16 cellular contexts compared by ENCODE assay signal in the genomic region with DNA sequence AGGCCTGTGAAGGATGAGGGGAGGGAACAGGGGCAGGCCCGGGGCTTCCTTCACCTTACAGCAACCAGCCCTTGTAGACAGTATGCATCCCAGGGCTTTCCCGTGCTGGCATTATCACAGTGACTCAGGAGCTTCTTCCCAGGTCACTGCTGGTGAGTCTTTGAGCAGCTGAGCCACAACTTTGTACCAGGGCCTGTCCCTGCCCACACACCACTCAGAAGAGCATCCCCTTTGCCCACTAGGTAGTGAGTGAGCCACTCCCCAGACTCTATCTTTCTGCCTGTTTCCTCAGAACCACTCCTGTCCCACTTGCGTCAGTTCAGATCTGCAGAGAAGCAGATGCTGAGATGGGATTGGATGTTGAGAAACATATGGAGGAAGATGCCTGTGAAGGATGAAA.
DNase-seq lines count a peak whose midpoint lies in the region; ATAC-seq and TF ChIP-seq lines count a peak whose summit lies in the region.
"Had no signal": no experiment of that assay in that cellular context is flagged by ENCODE, and none has a peak within 500 bp of the region (broad histone marks: within the 10 kb centered on the region; RNA-seq: fewer than 3 reads in every experiment).

No MANE protein-coding gene starts in this region.

- H3K27ac Mint-ChIP-seq in activated naive CD4-positive, alpha-beta T cell treated with anti-CD3 and anti-CD28 coated beads, Interleukin-2, amount 10 ng/mL, durations not matched to agents 7 days and 5 days: peak overlapping the region; percentile 93
- H3K27ac Mint-ChIP-seq in T-cell: peak overlapping the region; percentile 93 to 95
- H3K27ac Mint-ChIP-seq in effector memory CD8-positive, alpha-beta T cell: peak overlapping the region; percentile 91 to 98
- H3K27ac Mint-ChIP-seq: neural progenitor cell had no signal

- intact Hi-C loops in tibial artery (cut with DNase I; ENCODE audit: low total_unique reads): no loop called here

- H3K27me3 Mint-ChIP-seq in activated naive CD4-positive, alpha-beta T cell treated with anti-CD3 and anti-CD28 coated beads, Interleukin-2, amount 10 ng/mL, durations not matched to agents 7 days and 5 days: no peaks in the 10 kb centered on the region
- no peaks in the 10 kb centered on the region for H3K27me3 Mint-ChIP-seq in T-cell
- H3K27me3 Mint-ChIP-seq in effector memory CD8-positive, alpha-beta T cell: no peaks in the 10 kb centered on the region

- H3K4me3 ChIP-seq in thymus (ENCODE audit: low read length) (no peak overlapping the region), tibial artery (no peak overlapping the region)
- H3K4me3 ChIP-seq: esophagus muscularis mucosa, gastroesophageal sphincter, neural progenitor cell, PC-9 had no signal

- peaks cover 48% of the 10 kb centered on the region for H3K4me1 ChIP-seq in thymus (ENCODE audit: control insufficient read depth, insufficient read depth, low read length)
- no peaks in the 10 kb centered on the region for H3K4me1 ChIP-seq in tibial artery
- H3K4me1 ChIP-seq: gastroesophageal sphincter, neural progenitor cell had no signal

- no peak overlapping the region for H3K4me3 Mint-ChIP-seq in activated naive CD4-positive, alpha-beta T cell treated with anti-CD3 and anti-CD28 coated beads, Interleukin-2, amount 10 ng/mL, durations not matched to agents 7 days and 5 days
- peak overlapping the region in 1 of 3 donors; percentile 72 for H3K4me3 Mint-ChIP-seq in T-cell
- peak overlapping the region; percentile 53 to 78 for H3K4me3 Mint-ChIP-seq in effector memory CD8-positive, alpha-beta T cell
- H3K4me3 Mint-ChIP-seq: neural progenitor cell had no signal

- H3K9me3 ChIP-seq in thymus (ENCODE audit: control insufficient read depth) (peaks cover 1% of the 10 kb centered on the region), tibial artery (peaks cover 0 to 13% (median 0%) of the 10 kb centered on the region in 3 donors)

- CTCF ChIA-PET in activated naive CD4-positive, alpha-beta T cell treated with anti-CD3 and anti-CD28 coated beads, Interleukin-2, amount 10 ng/mL, durations not matched to agents 7 days and 5 days (lab: Charles Lee): interaction anchor here (0.8 to 6.5 kb wide), 2 partner anchors 16 to 18 kb away, joined by 3 to 50 read pairs; no protein-coding TSS in a partner anchor
- CTCF ChIA-PET in T-cell (lab: Charles Lee): interaction anchor here in 1 of 2 donors (0.6 kb wide), 1 partner anchor 10 kb away, joined by 5 read pairs; no protein-coding TSS in a partner anchor

- POLR2A ChIA-PET in T-cell (lab: Charles Lee): no interaction called here

- H3K27ac ChIP-seq in thymus (ENCODE audit: low read depth) (peak overlapping the region; percentile 98), tibial artery (no peak overlapping the region)
- H3K27ac ChIP-seq: esophagus muscularis mucosa, gastroesophageal sphincter, neural progenitor cell, PC-9 had no signal

- peak in 2 of 4 experiments; percentile 8 to 38 for ATAC-seq in T-cell (replicated peaks in 1 of 4)
- ATAC-seq in effector memory CD8-positive, alpha-beta T cell (replicated peaks): no peak
- ATAC-seq: gastroesophageal sphincter had no signal

- H3K9me3 Mint-ChIP-seq in activated naive CD4-positive, alpha-beta T cell treated with anti-CD3 and anti-CD28 coated beads, Interleukin-2, amount 10 ng/mL, durations not matched to agents 7 days and 5 days: peaks cover 13% of the 10 kb centered on the region
- no peaks in the 10 kb centered on the region for H3K9me3 Mint-ChIP-seq in T-cell
- H3K9me3 Mint-ChIP-seq in effector memory CD8-positive, alpha-beta T cell: no peaks in the 10 kb centered on the region

- TF ChIP-seq CTCF in tibial artery (IDR thresholded peaks at IDR 0.05): no peak

- peaks cover 28% of the 10 kb centered on the region for H3K36me3 Mint-ChIP-seq in activated naive CD4-positive, alpha-beta T cell treated with anti-CD3 and anti-CD28 coated beads, Interleukin-2, amount 10 ng/mL, durations not matched to agents 7 days and 5 days
- peaks cover 22% of the 10 kb centered on the region for H3K36me3 Mint-ChIP-seq in T-cell
- H3K36me3 Mint-ChIP-seq in effector memory CD8-positive, alpha-beta T cell (ENCODE audit: insufficient read depth): peaks cover 16% of the 10 kb centered on the region

- H3K27me3 ChIP-seq in thymus (ENCODE audit: control insufficient read depth, insufficient read depth): no peaks in the 10 kb centered on the region
- no peaks in the 10 kb centered on the region for H3K27me3 ChIP-seq in tibial artery
- H3K27me3 ChIP-seq: esophagus muscularis mucosa, gastroesophageal sphincter, neural progenitor cell had no signal

- H3K4me1 Mint-ChIP-seq in activated naive CD4-positive, alpha-beta T cell treated with anti-CD3 and anti-CD28 coated beads, Interleukin-2, amount 10 ng/mL, durations not matched to agents 7 days and 5 days: peaks cover 65% of the 10 kb centered on the region
- H3K4me1 Mint-ChIP-seq in T-cell: peaks cover 69 to 75% (median 70%) of the 10 kb centered on the region in 3 donors
- H3K4me1 Mint-ChIP-seq in effector memory CD8-positive, alpha-beta T cell (ENCODE audit: low read depth in 2 of 2): peaks cover 39 to 50% of the 10 kb centered on the region in 2 donors
- H3K4me1 Mint-ChIP-seq: neural progenitor cell had no signal

- H3K36me3 ChIP-seq in thymus (ENCODE audit: control insufficient read depth, insufficient read depth) (peaks cover 10% of the 10 kb centered on the region), tibial artery (peaks cover 7 to 21% (median 19%) of the 10 kb centered on the region in 3 donors)

- DNase-seq in activated naive CD4-positive, alpha-beta T cell treated with anti-CD3 and anti-CD28 coated beads, Interleukin-2, amount 10 ng/mL, durations not matched to agents 7 days and 5 days: no peak
- no peak for DNase-seq in activated naive CD4-positive, alpha-beta T cell (lab: John Stamatoyannopoulos, UW)
- DNase-seq in T-cell (no peak), tibial artery (no peak), medulla oblongata (ENCODE audit: extremely low spot score) (no peak)
- DNase-seq in effector memory CD8-positive, alpha-beta T cell: no peak
- DNase-seq: Calu3; NCI-H187; NCI-H226; PC-9; stimulated activated CD8-positive, alpha-beta memory T cell treated with anti-CD3 and anti-CD28 coated beads, Interleukin-4, amount 100 ng/mL, for 48 hours; T-helper 9 cell had no signal

- 66% methylated on average over 3 of the region's 3 CpGs for WGBS in thymus
